Comparison of ENCODE assay signal across 13 cellular contexts in genomic region chr5:160699301-160699700, GRCh38.
"Had no signal": no experiment of that assay in that cellular context is flagged by ENCODE, and none has a peak within 500 bp of the region (broad histone marks: within the 10 kb centered on the region; RNA-seq: fewer than 3 reads in every experiment).

No MANE protein-coding gene starts in this region.

- DNase-seq: activated CD4-positive, alpha-beta T cell treated with anti-CD3 and anti-CD28 coated beads for 1 hour; activated CD4-positive, alpha-beta T cell treated with anti-CD3 and anti-CD28 coated beads, Interleukin-2, amount 50 U/mL, for 48 hours; activated CD8-positive, alpha-beta memory T cell treated with anti-CD3 and anti-CD28 coated beads, Interleukin-2, amount 10 ng/mL, durations not matched to agents 7 days and 5 days; activated effector memory CD4-positive, alpha-beta T cell treated with Interleukin-2 at 50 U/mL for 16 hours; activated T-cell treated with anti-CD3 and anti-CD28 coated beads, Interleukin-2, amount 50 U/mL, for 24 hours; amniotic stem cell; dermis blood vessel endothelial cell; left ventricle myocardium inferior; naive thymus-derived CD4-positive, alpha-beta T cell; nucleus accumbens; stimulated activated CD4-positive, alpha-beta T cell treated with anti-CD3 and anti-CD28 coated beads, Interleukin-4, amount 100 ng/mL, for 1 hour; T-helper 9 cell had no signal

- H3K4me1 ChIP-seq: left ventricle myocardium inferior had no signal

- H3K27ac ChIP-seq: left ventricle myocardium inferior, thoracic aorta had no signal

- H3K36me3 ChIP-seq: left ventricle myocardium inferior, thoracic aorta had no signal

- H3K4me3 ChIP-seq: left ventricle myocardium inferior, thoracic aorta had no signal
